In the genomic region with DNA sequence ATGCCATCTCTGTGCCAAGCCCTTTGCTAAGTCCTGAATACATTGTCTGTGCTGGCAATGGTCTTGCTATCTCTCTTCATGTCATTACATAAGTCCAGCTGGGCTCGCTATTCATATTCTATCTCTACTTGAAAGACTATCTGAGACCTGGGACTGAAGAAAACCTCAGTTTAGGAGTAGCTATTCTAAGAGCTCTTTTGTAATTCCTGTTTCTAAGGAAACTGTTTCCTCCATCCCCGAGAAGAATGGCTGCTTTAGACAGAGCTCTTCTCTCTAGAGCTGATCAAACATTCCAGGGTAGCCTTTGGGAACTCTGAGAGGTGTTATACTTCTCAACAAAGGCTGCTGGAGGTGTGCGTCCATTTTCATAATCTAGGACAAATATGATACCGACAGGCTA, we compare ENCODE assay signal across 33 cellular contexts. TPM values are rescaled to one million over a fixed set of nuclear protein-coding genes. Genes with fewer than 3 reads are reported as not detected.
"Had no signal": no experiment of that assay in that cellular context is flagged by ENCODE, and none has a peak within 500 bp of the region (broad histone marks: within the 10 kb centered on the region; RNA-seq: fewer than 3 reads in every experiment).

No MANE protein-coding gene starts in this region.

- H2AFZ ChIP-seq: hepatocyte had no signal

- H3K27me3 ChIP-seq: colonic mucosa, dorsolateral prefrontal cortex, sigmoid colon, vagina had no signal

- H3K27ac ChIP-seq: colonic mucosa, dorsolateral prefrontal cortex, hepatocyte, sigmoid colon, thoracic aorta, vagina had no signal

- H3K4me1 ChIP-seq: colonic mucosa, sigmoid colon, vagina had no signal

- H3K36me3 ChIP-seq: colonic mucosa, sigmoid colon, thoracic aorta, vagina had no signal

- H3K9me3 ChIP-seq: colonic mucosa, sigmoid colon, thoracic aorta, vagina had no signal

- H3K4me2 ChIP-seq: hepatocyte, smooth muscle cell had no signal

- H3K4me3 ChIP-seq: colonic mucosa, hepatocyte, sigmoid colon, smooth muscle cell, thoracic aorta, vagina had no signal

- FAIRE-seq: bronchial epithelial cell, endothelial cell of umbilical vein, frontal cortex, islet of Langerhans had no signal

- DNase-seq: activated B cell treated with CpG ODN at 0.5 μM for 24 hours; activated CD4-positive, alpha-beta T cell treated with anti-CD3 and anti-CD28 coated beads for 36 hours; activated CD4-positive, alpha-beta T cell treated with anti-CD3 and anti-CD28 coated beads, Interleukin-2, amount 50 U/mL, for 4 hours; activated CD8-positive, alpha-beta memory T cell treated with anti-CD3 and anti-CD28 coated beads for 24 hours; activated CD8-positive, alpha-beta memory T cell treated with anti-CD3 and anti-CD28 coated beads, Interleukin-2, amount 50 U/mL, for 4 hours; activated naive CD4-positive, alpha-beta T cell treated with Interleukin-2 at 50 U/mL for 16 hours; activated naive CD8-positive, alpha-beta T cell treated with anti-CD3 and anti-CD28 coated beads, Interleukin-2, amount 10 ng/mL, durations not matched to agents 7 days and 5 days; activated T-cell treated with anti-CD3 and anti-CD28 coated beads, Interleukin-2, amount 50 U/mL, for 24 hours; amniotic stem cell; colonic mucosa; dorsolateral prefrontal cortex; effector memory CD8-positive, alpha-beta T cell; glutamatergic neuron; left ventricle myocardium superior; posterior cingulate gyrus; sigmoid colon; stimulated activated CD4-positive, alpha-beta T cell treated with anti-CD3 and anti-CD28 coated beads, Interleukin-15, amount 100 ng/mL, for 24 hours; stimulated activated naive CD4-positive, alpha-beta T cell; T1000 had no signal

- ATAC-seq: activated CD4-positive, alpha-beta T cell treated with anti-CD3 and anti-CD28 coated beads for 36 hours; effector memory CD8-positive, alpha-beta T cell; esophagus mucosa; left ventricle myocardium superior; natural killer cell treated with Interleukin-12 subunit alpha and Interleukin-12 subunit beta and Interleukin-15 and Interleukin-18, amount 100 ng/mL, for 72 hours had no signal

- H3K79me2 ChIP-seq: hepatocyte had no signal

RNA-seq across cellular contexts. Expression of gene SLC17A6, which starts 33.0 kb away (rescaled TPM):
- total RNA-seq: activated B cell treated with CpG ODN at 0.5 μM for 24 hours; activated CD4-positive, alpha-beta T cell treated with anti-CD3 and anti-CD28 coated beads for 36 hours; activated naive CD8-positive, alpha-beta T cell treated with anti-CD3 and anti-CD28 coated beads, Interleukin-2, amount 10 ng/mL, durations not matched to agents 7 days and 5 days; activated T-helper 2 cell treated with anti-CD3 and anti-CD28 coated beads, Interferon-gamma antibody, Interleukin-2, Interleukin-4, amounts not matched to agents 10 μg/mL and 5 μg/mL and 100 μg/mL, durations not matched to agents 14 hours and 24 hours and 36 hours; bronchial epithelial cell; colonic mucosa; endothelial cell of umbilical vein; esophagus mucosa; hepatocyte; left ventricle myocardium superior; natural killer cell treated with Interleukin-12 subunit alpha and Interleukin-12 subunit beta and Interleukin-15 and Interleukin-18, amount 100 ng/mL, for 72 hours; omental fat pad; renal cortical epithelial cell; sigmoid colon; smooth muscle cell; T-helper 1 cell treated with Interleukin-12 subunit alpha and Interleukin-12 subunit beta and Interleukin-4 antibody, amounts not matched to agents 30 ng/mL and 1 ng/mL, for 36 hours; thoracic aorta; vagina had no signal
- polyA plus RNA-seq: endothelial cell of umbilical vein, hepatocyte, sigmoid colon, smooth muscle cell had no signal
